ENCODE assay signal across 8 cellular contexts in the genomic region with DNA sequence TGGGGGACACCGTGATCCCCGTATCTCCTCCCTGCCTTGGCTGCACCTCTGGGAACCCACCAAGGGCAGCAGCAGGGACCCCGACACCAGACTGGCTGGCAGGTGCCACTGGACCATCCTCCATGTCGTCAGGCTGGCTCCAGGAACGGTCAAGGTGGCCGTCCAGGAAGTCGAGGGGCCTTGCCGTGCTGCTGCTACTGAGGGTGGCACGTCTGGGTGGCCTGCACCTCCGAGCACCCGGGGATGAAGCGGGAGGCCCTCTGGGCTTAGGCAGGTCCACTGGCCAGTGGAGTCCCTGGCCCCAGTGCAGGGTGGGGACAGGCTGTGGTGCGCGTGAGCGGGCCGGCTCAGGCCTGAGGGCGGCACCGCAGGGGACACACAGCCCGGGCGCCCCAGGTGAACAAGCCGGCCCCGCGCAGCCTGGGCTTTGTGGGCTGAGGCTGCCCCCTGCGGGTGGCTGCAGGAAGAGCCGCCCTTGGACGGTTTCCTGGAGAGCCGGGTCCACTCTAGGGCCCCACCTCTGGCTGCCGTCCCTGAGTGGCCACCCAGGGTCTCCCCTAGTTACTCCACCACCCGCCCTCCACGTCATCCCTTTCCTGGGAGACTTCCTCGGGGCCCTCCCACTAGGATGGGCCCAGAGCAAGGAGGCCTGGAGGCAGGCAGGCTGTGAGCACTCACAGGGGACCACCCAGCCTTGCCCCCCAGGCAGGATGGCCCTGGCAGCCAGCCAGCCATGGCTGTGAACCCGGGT. TPM values are rescaled to one million over a fixed set of nuclear protein-coding genes. Genes with fewer than 3 reads are reported as not detected.
DNase-seq lines count a peak whose midpoint lies in the region; ATAC-seq and TF ChIP-seq lines count a peak whose summit lies in the region.

No MANE protein-coding gene starts in this region.

- no peak overlapping the region for H4K91ac ChIP-seq in mesenchymal stem cell (ENCODE audit: low read length)

- no peak overlapping the region for H3K23ac ChIP-seq in mesenchymal stem cell (ENCODE audit: low read length in 2 of 2)

- H3K4ac ChIP-seq in mesenchymal stem cell (ENCODE audit: low read depth in 1 of 2, low read length in 2 of 2): no peak overlapping the region

- no peak overlapping the region for H3K27ac ChIP-seq in duodenal mucosa (ENCODE audit: low read depth, low read length)
- H3K27ac ChIP-seq in mesenchymal stem cell (ENCODE audit: low read length, poor library complexity, severe bottlenecking): no peak overlapping the region

- H3K27me3 ChIP-seq in duodenal mucosa (ENCODE audit: control insufficient read depth in 1 of 2, insufficient read depth in 2 of 2, low read length in 2 of 2) (no peaks in the 10 kb centered on the region), mesenchymal stem cell (ENCODE audit: control insufficient read depth in 1 of 2, insufficient read depth in 1 of 2, low read length in 2 of 2) (peaks cover 0 to 19% of the 10 kb centered on the region in 2 experiments)

- H3K36me3 ChIP-seq in duodenal mucosa (ENCODE audit: control insufficient read depth in 1 of 2, insufficient read depth in 2 of 2, low read length in 2 of 2) (peaks cover 13 to 37% of the 10 kb centered on the region in 2 donors), mesenchymal stem cell (ENCODE audit: control insufficient read depth in 1 of 2, insufficient read depth in 2 of 2, low read depth in 1 of 2, low read length in 2 of 2) (peaks cover 0 to 29% of the 10 kb centered on the region in 2 experiments)

- H3K9me3 ChIP-seq in duodenal mucosa (ENCODE audit: control insufficient read depth in 1 of 2, low read length in 2 of 2) (no peaks in the 10 kb centered on the region), mesenchymal stem cell (ENCODE audit: control insufficient read depth, low read length) (no peaks in the 10 kb centered on the region)

- H2BK12ac ChIP-seq in mesenchymal stem cell (ENCODE audit: low read length in 2 of 2): no peak overlapping the region

- H3K14ac ChIP-seq in mesenchymal stem cell (ENCODE audit: low read length in 2 of 2): no peak overlapping the region

- no peak overlapping the region for H2BK5ac ChIP-seq in mesenchymal stem cell (ENCODE audit: low read depth, low read length, poor library complexity, severe bottlenecking)

- no peak overlapping the region for H3K4me3 ChIP-seq in duodenal mucosa (ENCODE audit: low read depth in 1 of 2, low read length in 2 of 2)
- no peak overlapping the region for H3K4me3 ChIP-seq in mesenchymal stem cell (ENCODE audit: insufficient read depth in 1 of 2, low read depth in 1 of 2, low read length in 2 of 2)

- WGBS in mesenchymal stem cell: 38% methylated on average over 29 of the region's 32 CpGs

- in situ Hi-C loops in G401 (cut with HindIII; ENCODE audit: low sequenced_read_pairs): no loop called here

- peaks cover 31 to 40% of the 10 kb centered on the region in 2 donors for H3K4me1 ChIP-seq in duodenal mucosa (ENCODE audit: control insufficient read depth in 1 of 2, insufficient read depth in 2 of 2, low read length in 2 of 2)
- H3K4me1 ChIP-seq in mesenchymal stem cell (ENCODE audit: control insufficient read depth, insufficient read depth, low read depth, low read length): peaks cover 11% of the 10 kb centered on the region

- no peak for ATAC-seq in HG02642 (IDR thresholded peaks at IDR 0.05; ENCODE audit: poor library complexity, unreplicated experiment)
- no peak for ATAC-seq in HG02763 (IDR thresholded peaks at IDR 0.05; ENCODE audit: unreplicated experiment)

- H2BK120ac ChIP-seq in mesenchymal stem cell (ENCODE audit: low read depth, low read length): no peak overlapping the region

- H3K9ac ChIP-seq in duodenal mucosa (ENCODE audit: low read depth in 1 of 2, low read length in 2 of 2) (peak overlapping the region; percentile 10 to 38), mesenchymal stem cell (ENCODE audit: low read length) (no peak overlapping the region)

- H2AK5ac ChIP-seq in mesenchymal stem cell (ENCODE audit: low read length, severe bottlenecking): no peak overlapping the region

- peak; percentile 82 for TF ChIP-seq CTCF in LNCAP (IDR thresholded peaks at IDR 0.05)

- H3K79me1 ChIP-seq in mesenchymal stem cell (replicated peaks; ENCODE audit: low read length, poor library complexity, severe bottlenecking): no peaks in the 10 kb centered on the region

- H4K8ac ChIP-seq in mesenchymal stem cell (ENCODE audit: low read length): peak overlapping the region; percentile 22

- H2BK15ac ChIP-seq in mesenchymal stem cell (ENCODE audit: low read depth, poor library complexity, severe bottlenecking): no peak overlapping the region

- H2AFZ ChIP-seq in mesenchymal stem cell (ENCODE audit: low read depth, low read length): no peak overlapping the region

- peak overlapping the region; percentile 13 for H3K4me2 ChIP-seq in mesenchymal stem cell (ENCODE audit: low read length, poor library complexity, severe bottlenecking)

- DNase-seq in G401 (ENCODE audit: low spot score) (peak; percentile 56), mesenchymal stem cell (peak; percentile 58)
- peak; percentile 49 to 52 for DNase-seq in activated CD4-positive, alpha-beta T cell treated with anti-CD3 and anti-CD28 coated beads, Interleukin-2, amount 50 U/mL, for 4 hours
- peak; percentile 15 to 36 for DNase-seq in stimulated activated CD8-positive, alpha-beta memory T cell treated with anti-CD3 and anti-CD28 coated beads, Interleukin-7, amount 100 ng/mL, for 4 hours (ENCODE audit: low read depth in 2 of 2)

- H3K18ac ChIP-seq in mesenchymal stem cell (ENCODE audit: low read depth in 1 of 2, low read length in 2 of 2): no peak overlapping the region

RNA-seq across cellular contexts. Expression of a gene that starts 42.8 kb away (rescaled TPM):
- 25.8 and 48.9 TPM in 2 replicates for total RNA-seq in G401 (2014; rRNA removed; shearing (Covaris generic))
- polyA plus RNA-seq in mesenchymal stem cell (2013, experiment 1 of 2): 20.8 TPM
- polyA plus RNA-seq in mesenchymal stem cell (2013, experiment 2 of 2): 19.8 TPM
